In the genomic region with DNA sequence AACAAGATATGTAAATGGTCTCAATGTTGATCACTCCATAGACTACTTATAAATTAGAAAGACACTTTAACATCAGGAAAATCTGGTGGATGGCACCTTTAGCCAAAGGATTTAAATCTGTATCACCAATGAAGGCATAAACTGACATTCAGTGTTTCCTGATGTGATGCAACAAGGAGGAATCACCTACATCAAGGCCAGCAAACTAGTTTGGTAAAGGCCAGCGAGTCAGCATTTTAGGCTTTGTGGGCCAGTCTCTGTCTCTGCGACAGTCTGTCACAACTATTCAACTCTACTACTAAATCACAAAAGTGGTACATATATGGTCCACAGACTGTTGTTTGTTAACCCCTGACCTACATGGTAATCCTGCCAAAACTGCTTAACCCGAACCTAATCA, we compare ENCODE assay signal across 29 cellular contexts. TPM values are rescaled to one million over a fixed set of nuclear protein-coding genes. Genes with fewer than 3 reads are reported as not detected.
DNase-seq lines count a peak whose midpoint lies in the region; ATAC-seq, FAIRE-seq and TF ChIP-seq lines count a peak whose summit lies in the region.
"Had no signal": no experiment of that assay in that cellular context is flagged by ENCODE, and none has a peak within 500 bp of the region (broad histone marks: within the 10 kb centered on the region; RNA-seq: fewer than 3 reads in every experiment).

No MANE protein-coding gene starts in this region.

- H4K20me1 ChIP-seq in astrocyte (ENCODE audit: insufficient read depth, low read length) = no peaks in the 10 kb centered on the region

- CTCF ChIA-PET in MCF 10A (lab: Yijun Ruan, JAX) = no interaction called here

- WGBS in esophagus squamous epithelium, 2 donors = 62 to 83% methylated on average over 3 of the region's 3 CpGs

- no peaks in the 10 kb centered on the region for H3K36me3 ChIP-seq in breast epithelium
- no peaks in the 10 kb centered on the region for H3K36me3 ChIP-seq in astrocyte (ENCODE audit: insufficient read depth, low read length)
- peaks cover 0 to 21% (median 0%) of the 10 kb centered on the region in 3 donors for H3K36me3 ChIP-seq in esophagus squamous epithelium
- H3K36me3 ChIP-seq: thyroid gland had no signal

- H3K9me3 Mint-ChIP-seq in MCF 10A (ENCODE audit: unreplicated experiment) (no peaks in the 10 kb centered on the region), astrocyte (ENCODE audit: unreplicated experiment) (no peaks in the 10 kb centered on the region)
- H3K9me3 Mint-ChIP-seq: activated naive CD4-positive, alpha-beta T cell treated with anti-CD3 and anti-CD28 coated beads, Interleukin-2, amount 10 ng/mL, durations not matched to agents 7 days and 5 days; CD4-positive, CD25-positive, alpha-beta regulatory T cell; natural killer cell had no signal

- FAIRE-seq in astrocyte (lab: Jason Lieb, UNC) = peak; percentile 29
- FAIRE-seq: GM12891, H1, islet of Langerhans had no signal

- H3K27me3 ChIP-seq in breast epithelium (no peaks in the 10 kb centered on the region), astrocyte (ENCODE audit: insufficient read depth, low read length) (no peaks in the 10 kb centered on the region), esophagus squamous epithelium (no peaks in the 10 kb centered on the region)
- H3K27me3 ChIP-seq: stomach, thyroid gland had no signal

- no peaks in the 10 kb centered on the region for H3K79me2 ChIP-seq in astrocyte (ENCODE audit: insufficient read depth, low read length)

- H3K4me1 Mint-ChIP-seq in MCF 10A (ENCODE audit: insufficient read depth, unreplicated experiment) (no peaks in the 10 kb centered on the region), astrocyte (ENCODE audit: low read depth, unreplicated experiment) (no peaks in the 10 kb centered on the region)

- DNase-seq in MCF 10A (ENCODE audit: unreplicated experiment) (peak; percentile 26), breast epithelium (ENCODE audit: low spot score in 2 of 2) (no peak), astrocyte (ENCODE audit: low read depth) (no peak), fibroblast of villous mesenchyme (ENCODE audit: low read depth) (peak; percentile 6), esophagus squamous epithelium (lab: John Stamatoyannopoulos, UW) (no peak)
- DNase-seq: 8988T; activated CD4-positive, alpha-beta T cell treated with anti-CD3 and anti-CD28 coated beads, Interleukin-2, amount 50 U/mL, for 48 hours; activated naive CD4-positive, alpha-beta T cell treated with anti-CD3 and anti-CD28 coated beads, Interleukin-2, amount 10 ng/mL, durations not matched to agents 7 days and 5 days; amniotic stem cell; CD4-positive, CD25-positive, alpha-beta regulatory T cell; effector CD8-positive, alpha-beta T cell; left ventricle myocardium superior; natural killer cell; NCI-H1048; NCI-H187 treated with DMSO at 0.1 percent for 48 hours; NCI-H526 treated with DMSO at 0.1 percent for 48 hours; retina; RPMI8226; stimulated activated CD4-positive, alpha-beta T cell treated with anti-CD3 and anti-CD28 coated beads, Interleukin-2, amount 100 ng/mL, for 24 hours; stomach; T-helper 1 cell; thyroid gland had no signal

- H3K27ac ChIP-seq in breast epithelium (no peak overlapping the region), astrocyte (ENCODE audit: low read depth, low read length) (no peak overlapping the region), esophagus squamous epithelium (no peak overlapping the region)
- H3K27ac ChIP-seq: KMS-11, stomach, thyroid gland had no signal

- BruUV-seq in MCF 10A (replicated peaks; lab: Mats Ljungman, UMichigan) = no TSS peak

- H3K4me2 ChIP-seq in astrocyte (ENCODE audit: low read length) = no peak overlapping the region
- H3K4me2 ChIP-seq: KMS-11 had no signal

- TF ChIP-seq CTCF in MCF 10A (IDR thresholded peaks at IDR 0.05; ENCODE audit: unreplicated experiment) (no peak), breast epithelium (IDR thresholded peaks at IDR 0.05) (no peak), astrocyte (IDR thresholded peaks at IDR 0.05; ENCODE audit: insufficient read depth, low read depth, low read length) (no peak), fibroblast of villous mesenchyme (IDR thresholded peaks at IDR 0.05; ENCODE audit: insufficient read depth, low read depth, low read length) (no peak), esophagus squamous epithelium (IDR thresholded peaks at IDR 0.05) (no peak)

- no peaks in the 10 kb centered on the region for H3K27me3 Mint-ChIP-seq in MCF 10A (ENCODE audit: insufficient read depth, unreplicated experiment)
- H3K27me3 Mint-ChIP-seq in astrocyte (ENCODE audit: low read depth, unreplicated experiment) = no peaks in the 10 kb centered on the region
- H3K27me3 Mint-ChIP-seq: activated naive CD4-positive, alpha-beta T cell treated with anti-CD3 and anti-CD28 coated beads, Interleukin-2, amount 10 ng/mL, durations not matched to agents 7 days and 5 days; CD4-positive, CD25-positive, alpha-beta regulatory T cell had no signal

- ATAC-seq in HG03045 (IDR thresholded peaks at IDR 0.05; ENCODE audit: unreplicated experiment) (no peak), GM19395 (IDR thresholded peaks at IDR 0.05; ENCODE audit: unreplicated experiment) (no peak), GM19023 (IDR thresholded peaks at IDR 0.05; ENCODE audit: unreplicated experiment) (no peak)
- ATAC-seq: left ventricle myocardium superior, natural killer cell had no signal

- H3K9me3 ChIP-seq in breast epithelium (no peaks in the 10 kb centered on the region), astrocyte (ENCODE audit: insufficient read depth, low read depth, low read length) (no peaks in the 10 kb centered on the region), esophagus squamous epithelium (no peaks in the 10 kb centered on the region)
- H3K9me3 ChIP-seq: stomach, thyroid gland had no signal

- H3K36me3 Mint-ChIP-seq in MCF 10A (ENCODE audit: insufficient read depth, unreplicated experiment) (no peaks in the 10 kb centered on the region), astrocyte (ENCODE audit: low read depth, unreplicated experiment) (no peaks in the 10 kb centered on the region)
- H3K36me3 Mint-ChIP-seq: activated naive CD4-positive, alpha-beta T cell treated with anti-CD3 and anti-CD28 coated beads, Interleukin-2, amount 10 ng/mL, durations not matched to agents 7 days and 5 days; natural killer cell had no signal

- no peak overlapping the region for H2AFZ ChIP-seq in astrocyte (ENCODE audit: low read depth, low read length)

- H3K9ac ChIP-seq in astrocyte (ENCODE audit: low read length) = no peak overlapping the region
- H3K9ac ChIP-seq: KMS-11 had no signal

- intact Hi-C loops in MCF 10A (cut with micrococcal nuclease) = no loop called here
- intact Hi-C loops in breast epithelium (cut with DNase I; ENCODE audit: low total_unique reads) = no loop called here
- intact Hi-C loops in esophagus squamous epithelium (cut with DNase I) = no loop called here

- TF ChIP-seq POLR2A in breast epithelium (IDR thresholded peaks at IDR 0.05) (no peak), esophagus squamous epithelium (IDR thresholded peaks at IDR 0.05) (no peak)

- H3K4me3 Mint-ChIP-seq in MCF 10A (ENCODE audit: unreplicated experiment) (no peak overlapping the region), astrocyte (ENCODE audit: unreplicated experiment) (no peak overlapping the region)
- H3K4me3 Mint-ChIP-seq: activated naive CD4-positive, alpha-beta T cell treated with anti-CD3 and anti-CD28 coated beads, Interleukin-2, amount 10 ng/mL, durations not matched to agents 7 days and 5 days; CD4-positive, CD25-positive, alpha-beta regulatory T cell; natural killer cell had no signal

- no peak overlapping the region for H3K4me3 ChIP-seq in breast epithelium
- no peak overlapping the region for H3K4me3 ChIP-seq in astrocyte (ENCODE audit: insufficient read depth, low read depth, low read length)
- no peak overlapping the region for H3K4me3 ChIP-seq in fibroblast of villous mesenchyme (ENCODE audit: low read depth, low read length)
- H3K4me3 ChIP-seq in esophagus squamous epithelium = no peak overlapping the region
- H3K4me3 ChIP-seq: stomach, thyroid gland had no signal

- POLR2A ChIA-PET in MCF 10A (lab: Yijun Ruan, JAX) = no interaction called here

- H3K4me1 ChIP-seq in breast epithelium (no peaks in the 10 kb centered on the region), astrocyte (ENCODE audit: insufficient read depth, low read length) (no peaks in the 10 kb centered on the region), esophagus squamous epithelium (no peaks in the 10 kb centered on the region)
- H3K4me1 ChIP-seq: stomach, thyroid gland had no signal

- H3K27ac Mint-ChIP-seq in MCF 10A (ENCODE audit: low read depth, unreplicated experiment) = no peak overlapping the region
- H3K27ac Mint-ChIP-seq in astrocyte (ENCODE audit: unreplicated experiment) = no peak overlapping the region
- H3K27ac Mint-ChIP-seq: activated naive CD4-positive, alpha-beta T cell treated with anti-CD3 and anti-CD28 coated beads, Interleukin-2, amount 10 ng/mL, durations not matched to agents 7 days and 5 days; CD4-positive, CD25-positive, alpha-beta regulatory T cell; natural killer cell had no signal

RNA-seq across cellular contexts. Expression of gene C2orf76, which starts 33.3 kb away (rescaled TPM):
- total RNA-seq in MCF 10A (2022) (9.7 and 9.8 TPM in 2 replicates), breast epithelium (10 to 100 TPM; 12.5 to 17.0 (median 13.0) TPM), astrocyte (8.1 and 9.2 TPM in 2 replicates), fibroblast of villous mesenchyme (8.6 and 9.3 TPM in 2 replicates), esophagus squamous epithelium (1 to 10 TPM; 5.7 to 9.7 (median 8.4) TPM)

RNA-seq across cellular contexts. Expression of gene DBI, which starts 33.4 kb away (rescaled TPM):
- 76.8 and 104 TPM in 2 replicates for total RNA-seq in MCF 10A (2022)
- 100 to 1,000 TPM; 160 to 236 (median 202) TPM for total RNA-seq in breast epithelium
- 101 and 126 TPM in 2 replicates for total RNA-seq in astrocyte
- total RNA-seq in fibroblast of villous mesenchyme = 87.0 and 117 TPM in 2 replicates
- total RNA-seq in esophagus squamous epithelium = 100 to 1,000 TPM; 389 to 692 (median 411) TPM

Comparison
In these comparisons a context has a peak if more than half of its experiments do, and no peak if none do; other contexts are left out.
1. DNase-seq: peak in MCF 10A (single experiment) and fibroblast of villous mesenchyme (single experiment); none in breast epithelium (0 of 2), astrocyte (single experiment) and esophagus squamous epithelium (single experiment).